8 cellular contexts compared by ENCODE assay signal in genomic region chrX:121579016-121579760, GRCh38.
DNase-seq lines count a peak whose midpoint lies in the region; ATAC-seq, FAIRE-seq and TF ChIP-seq lines count a peak whose summit lies in the region.

No MANE protein-coding gene starts in this region.

- H3K36me3 Mint-ChIP-seq in astrocyte (ENCODE audit: low read depth, unreplicated experiment): no peaks in the 10 kb centered on the region
- no peaks in the 10 kb centered on the region for H3K36me3 Mint-ChIP-seq in osteocyte (ENCODE audit: unreplicated experiment)

- H3K9me3 Mint-ChIP-seq in astrocyte (ENCODE audit: unreplicated experiment): no peaks in the 10 kb centered on the region
- H3K9me3 Mint-ChIP-seq in osteocyte (ENCODE audit: unreplicated experiment): no peaks in the 10 kb centered on the region

- no peaks in the 10 kb centered on the region for H3K27me3 ChIP-seq in astrocyte (ENCODE audit: insufficient read depth, low read length)

- no peak overlapping the region for H3K27ac Mint-ChIP-seq in astrocyte (ENCODE audit: unreplicated experiment)
- no peak overlapping the region for H3K27ac Mint-ChIP-seq in osteocyte (ENCODE audit: unreplicated experiment)

- H3K4me1 ChIP-seq in astrocyte (ENCODE audit: insufficient read depth, low read length): no peaks in the 10 kb centered on the region

- H3K4me3 Mint-ChIP-seq in astrocyte (ENCODE audit: unreplicated experiment): no peak overlapping the region
- no peak overlapping the region for H3K4me3 Mint-ChIP-seq in osteocyte (ENCODE audit: unreplicated experiment)

- H4K20me1 ChIP-seq in astrocyte (ENCODE audit: insufficient read depth, low read length): no peaks in the 10 kb centered on the region

- no peak overlapping the region for H3K9ac ChIP-seq in astrocyte (ENCODE audit: low read length)

- DNase-seq in D721Med (ENCODE audit: insufficient read length, low spot score): no peak
- peak; percentile 1 for DNase-seq in HuH-7.5 (ENCODE audit: low spot score)
- DNase-seq in astrocyte (ENCODE audit: low read depth): no peak
- DNase-seq in osteocyte (ENCODE audit: extremely low spot score, unreplicated experiment): no peak
- no peak for DNase-seq in germinal center (ENCODE audit: low spot score)
- no peak for DNase-seq in HTR-8/SVneo (ENCODE audit: insufficient read length, low spot score)
- DNase-seq in omental fat pad (ENCODE audit: low spot score): no peak

- H3K4me3 ChIP-seq in astrocyte (ENCODE audit: insufficient read depth, low read depth, low read length): no peak overlapping the region

- H3K27me3 Mint-ChIP-seq in astrocyte (ENCODE audit: low read depth, unreplicated experiment) (no peaks in the 10 kb centered on the region), osteocyte (ENCODE audit: unreplicated experiment) (peaks cover 4% of the 10 kb centered on the region)

- H3K79me2 ChIP-seq in astrocyte (ENCODE audit: insufficient read depth, low read length): no peaks in the 10 kb centered on the region

- peak; percentile 83 for ATAC-seq in GM18868 (IDR thresholded peaks at IDR 0.05; ENCODE audit: unreplicated experiment)
- ATAC-seq in omental fat pad (ENCODE audit: low FRiP score): no peak

- H3K9me3 ChIP-seq in astrocyte (ENCODE audit: insufficient read depth, low read depth, low read length): no peaks in the 10 kb centered on the region

- FAIRE-seq in D721Med (lab: Jason Lieb, UNC) (no peak), astrocyte (lab: Jason Lieb, UNC) (peak; percentile 95), HTR-8/SVneo (lab: Jason Lieb, UNC) (no peak)

- TF ChIP-seq CTCF in D721Med (IDR thresholded peaks at IDR 0.05; ENCODE audit: insufficient read depth, missing control alignments) (peak; percentile 24), astrocyte (IDR thresholded peaks at IDR 0.05; ENCODE audit: insufficient read depth, low read depth, low read length) (peak; percentile 25), osteocyte (IDR thresholded peaks at IDR 0.05) (peak; percentile 61), omental fat pad (IDR thresholded peaks at IDR 0.05) (no peak)

- H3K27ac ChIP-seq in astrocyte (ENCODE audit: low read depth, low read length): no peak overlapping the region

- no peaks in the 10 kb centered on the region for H3K36me3 ChIP-seq in astrocyte (ENCODE audit: insufficient read depth, low read length)

- H2AFZ ChIP-seq in astrocyte (ENCODE audit: low read depth, low read length): no peak overlapping the region

- H3K4me2 ChIP-seq in astrocyte (ENCODE audit: low read length): no peak overlapping the region

- H3K4me1 Mint-ChIP-seq in astrocyte (ENCODE audit: low read depth, unreplicated experiment): no peaks in the 10 kb centered on the region
- H3K4me1 Mint-ChIP-seq in osteocyte (ENCODE audit: unreplicated experiment): no peaks in the 10 kb centered on the region

Comparison
In these comparisons a context has a peak if more than half of its experiments do, and no peak if none do; other contexts are left out.
1. CTCF ChIP-seq: peak in D721Med (single experiment), astrocyte (single experiment) and osteocyte (single experiment); none in omental fat pad (0 of 3).